8 cellular contexts compared by ENCODE assay signal in genomic region chr7:87039717-87040299, GRCh38. TPM values are rescaled to one million over a fixed set of nuclear protein-coding genes. Genes with fewer than 3 reads are reported as not detected.
DNase-seq lines count a peak whose midpoint lies in the region; ATAC-seq and TF ChIP-seq lines count a peak whose summit lies in the region.
"Not testable (repeated sequence)": the region's sequence is repeated elsewhere in the genome, so short reads cannot be mapped to it uniquely, and the experiment has no call there.

No MANE protein-coding gene starts in this region.

- peak overlapping the region; percentile 62 to 71 for H3K4me3 Mint-ChIP-seq in activated T-cell treated with anti-CD3 and anti-CD28 coated beads, Interleukin-2, amount 50 U/mL, for 72 hours
- H3K4me3 Mint-ChIP-seq in naive thymus-derived CD4-positive, alpha-beta T cell = peak overlapping the region; percentile 14 to 88 (median 70)
- peak overlapping the region; percentile 63 for H3K4me3 Mint-ChIP-seq in stimulated activated effector memory CD8-positive, alpha-beta T cell treated with anti-CD3 and anti-CD28 coated beads, Interleukin-12 subunit alpha, Interleukin-12 subunit beta, amount 100 ng/mL, for 72 hours

- H3K27ac Mint-ChIP-seq in activated T-cell treated with anti-CD3 and anti-CD28 coated beads, Interleukin-2, amount 50 U/mL, for 72 hours = peak overlapping the region; percentile 20
- peak overlapping the region in 8 of 9 donors; percentile 38 to 96 (median 81) for H3K27ac Mint-ChIP-seq in naive thymus-derived CD4-positive, alpha-beta T cell
- peak overlapping the region; percentile 67 for H3K27ac Mint-ChIP-seq in stimulated activated effector memory CD8-positive, alpha-beta T cell treated with anti-CD3 and anti-CD28 coated beads, Interleukin-12 subunit alpha, Interleukin-12 subunit beta, amount 100 ng/mL, for 72 hours

- H3K9me3 Mint-ChIP-seq in activated T-cell treated with anti-CD3 and anti-CD28 coated beads, Interleukin-2, amount 50 U/mL, for 72 hours; stimulated activated effector memory CD8-positive, alpha-beta T cell treated with anti-CD3 and anti-CD28 coated beads, Interleukin-12 subunit alpha, Interleukin-12 subunit beta, amount 100 ng/mL, for 72 hours: not testable (repeated sequence)
- H3K9me3 Mint-ChIP-seq in naive thymus-derived CD4-positive, alpha-beta T cell = peaks cover 0 to 25% (median 6%) of the 10 kb centered on the region in 11 donors

- H3K27ac ChIP-seq in breast epithelium = peak overlapping the region in 1 of 2 donors; percentile 48
- peak overlapping the region in 2 of 12 donors; percentile 22 to 46 for H3K27ac ChIP-seq in heart left ventricle
- not testable (repeated sequence) for H3K27ac ChIP-seq in naive thymus-derived CD4-positive, alpha-beta T cell (ENCODE audit: low read depth, low read length)

- ATAC-seq in SK-N-SH treated with all-trans-retinoic acid at 6 μM for 48 hours = peak; percentile 92
- not testable (repeated sequence) for ATAC-seq in activated T-cell treated with anti-CD3 and anti-CD28 coated beads, Interleukin-2, amount 50 U/mL, for 72 hours (replicated peaks in 1 of 2); heart left ventricle; naive thymus-derived CD4-positive, alpha-beta T cell; stimulated activated effector memory CD8-positive, alpha-beta T cell treated with anti-CD3 and anti-CD28 coated beads, Interleukin-12 subunit alpha, Interleukin-12 subunit beta, amount 100 ng/mL, for 72 hours

- H3K36me3 Mint-ChIP-seq in activated T-cell treated with anti-CD3 and anti-CD28 coated beads, Interleukin-2, amount 50 U/mL, for 72 hours (ENCODE audit: insufficient read depth in 2 of 2); naive thymus-derived CD4-positive, alpha-beta T cell; stimulated activated effector memory CD8-positive, alpha-beta T cell treated with anti-CD3 and anti-CD28 coated beads, Interleukin-12 subunit alpha, Interleukin-12 subunit beta, amount 100 ng/mL, for 72 hours: not testable (repeated sequence)

- not testable (repeated sequence) for H3K4me1 Mint-ChIP-seq in activated T-cell treated with anti-CD3 and anti-CD28 coated beads, Interleukin-2, amount 50 U/mL, for 72 hours (ENCODE audit: low read depth); naive thymus-derived CD4-positive, alpha-beta T cell; stimulated activated effector memory CD8-positive, alpha-beta T cell treated with anti-CD3 and anti-CD28 coated beads, Interleukin-12 subunit alpha, Interleukin-12 subunit beta, amount 100 ng/mL, for 72 hours

- intact Hi-C loops in breast epithelium (cut with DNase I; ENCODE audit: low total_unique reads); heart left ventricle (cut with DNase I); naive thymus-derived CD4-positive, alpha-beta T cell (cut with micrococcal nuclease): not testable (repeated sequence)

- H3K27me3 Mint-ChIP-seq in activated T-cell treated with anti-CD3 and anti-CD28 coated beads, Interleukin-2, amount 50 U/mL, for 72 hours (ENCODE audit: low read depth) = not testable (repeated sequence)
- H3K27me3 Mint-ChIP-seq in naive thymus-derived CD4-positive, alpha-beta T cell = peaks cover 0 to 17% (median 5%) of the 10 kb centered on the region in 5 donors

- H3K4me3 ChIP-seq in BJ (ENCODE audit: low read depth, low read length) = peak overlapping the region; percentile 23
- peak overlapping the region; percentile 49 for H3K4me3 ChIP-seq in Jurkat, Clone E6-1 (ENCODE audit: low read length)
- H3K4me3 ChIP-seq in breast epithelium = peak overlapping the region; percentile 9 to 49 (median 32)
- H3K4me3 ChIP-seq in heart left ventricle = peak overlapping the region in 10 of 12 donors; percentile 1 to 54 (median 33)
- H3K4me3 ChIP-seq in naive thymus-derived CD4-positive, alpha-beta T cell (ENCODE audit: low read length) = not testable (repeated sequence)

- TF ChIP-seq CTCF in BJ (IDR thresholded peaks at IDR 0.05; ENCODE audit: insufficient read depth, low read depth, low read length); breast epithelium (IDR thresholded peaks at IDR 0.05); heart left ventricle (IDR thresholded peaks at IDR 0.05): not testable (repeated sequence)

- H3K9me3 ChIP-seq in breast epithelium; heart left ventricle; naive thymus-derived CD4-positive, alpha-beta T cell (ENCODE audit: control insufficient read depth in 2 of 3, low read length in 3 of 3): not testable (repeated sequence)

- TF ChIP-seq POLR2A in breast epithelium (IDR thresholded peaks at IDR 0.05); heart left ventricle (IDR thresholded peaks at IDR 0.05): not testable (repeated sequence)

- not testable (repeated sequence) for H3K4me1 ChIP-seq in breast epithelium; heart left ventricle; naive thymus-derived CD4-positive, alpha-beta T cell (ENCODE audit: control insufficient read depth in 2 of 2, insufficient read depth in 2 of 2, low read length in 2 of 2)

- POLR2A ChIA-PET in BJ (lab: Charles Lee); naive thymus-derived CD4-positive, alpha-beta T cell (lab: Charles Lee): not testable (repeated sequence)

- not testable (repeated sequence) for DNase-seq in BJ (ENCODE audit: low read depth); Jurkat, Clone E6-1 (ENCODE audit: low read depth, low spot score); heart left ventricle
- DNase-seq in activated T-cell treated with anti-CD3 and anti-CD28 coated beads, Interleukin-2, amount 50 U/mL, for 72 hours = peak in 1 of 2 donors; percentile 22
- DNase-seq in breast epithelium (ENCODE audit: low spot score in 2 of 2) = peak in 1 of 2 donors; percentile 18
- peak in 7 of 9 donors; percentile 3 to 37 (median 24) for DNase-seq in naive thymus-derived CD4-positive, alpha-beta T cell
- DNase-seq in stimulated activated effector memory CD8-positive, alpha-beta T cell treated with anti-CD3 and anti-CD28 coated beads, Interleukin-12 subunit alpha, Interleukin-12 subunit beta, amount 100 ng/mL, for 72 hours (ENCODE audit: low spot score in 2 of 2) = peak in 1 of 2 donors; percentile 53

- not testable (repeated sequence) for H3K27me3 ChIP-seq in BJ (ENCODE audit: control insufficient read depth, insufficient read depth, low read length); breast epithelium; heart left ventricle; naive thymus-derived CD4-positive, alpha-beta T cell (ENCODE audit: control insufficient read depth in 2 of 2, insufficient read depth in 2 of 2, low read length in 2 of 2)

- 74 to 93% (median 81%) methylated on average over 33 to 34 of the region's 34 CpGs for WGBS in heart left ventricle, 4 donors

- CTCF ChIA-PET in BJ (lab: Yijun Ruan, JAX); naive thymus-derived CD4-positive, alpha-beta T cell (lab: Charles Lee): not testable (repeated sequence)

- not testable (repeated sequence) for H3K36me3 ChIP-seq in BJ (ENCODE audit: control insufficient read depth, insufficient read depth, low read length); breast epithelium; heart left ventricle; naive thymus-derived CD4-positive, alpha-beta T cell (ENCODE audit: control insufficient read depth in 2 of 3, insufficient read depth in 3 of 3, low read length in 3 of 3)

TF ChIP-seq in SK-N-SH treated with all-trans-retinoic acid at 6 μM for 48 hours, 23 proteins besides CTCF, POLR2A, EP300 and RAD21 (continues in another document):
- TF ChIP-seq TSHZ2 (CRISPR knock-in tag; IDR thresholded peaks at IDR 0.05) (peak; percentile 42; the same call in 1 of the 2 replicates), TCF4 (CRISPR knock-in tag; IDR thresholded peaks at IDR 0.05; ENCODE audit: borderline replicate concordance) (0 out of 2 replicates have a peak, but pooled peaks have one; percentile 10)

RNA-seq across cellular contexts. Expression of gene ELAPOR2, which starts 19.6 kb away (rescaled TPM):
- polyA plus RNA-seq in BJ (2011; rRNA removed) (1.4 and 2.4 TPM in 2 replicates), heart left ventricle (1 to 10 TPM in 1 of 2 donors, under 1 TPM in 1; 0.80 to 2.0 TPM)
- polyA minus RNA-seq in BJ (2011; rRNA and poly(A)+ RNA removed) = 1.9 and 5.0 TPM in 2 replicates
- polyA plus RNA-seq in Jurkat, Clone E6-1 (2012; ENCODE audit: insufficient read depth, insufficient read length) = 25.2 TPM
- total RNA-seq in activated T-cell treated with anti-CD3 and anti-CD28 coated beads, Interleukin-2, amount 50 U/mL, for 72 hours = 10 to 100 TPM in 1 of 2 donors, 1 to 10 TPM in 1; 9.3 to 16.8 TPM
- total RNA-seq in breast epithelium (10 to 100 TPM; 14.4 to 38.1 (median 34.7) TPM), heart left ventricle (1 to 10 TPM; 2.5 to 9.9 (median 4.4) TPM)
- 10 to 100 TPM in 2 of 5 experiments, 1 to 10 TPM in 3; 5.3 to 11.0 (median 6.4) TPM for total RNA-seq in naive thymus-derived CD4-positive, alpha-beta T cell
- polyA plus RNA-seq in naive thymus-derived CD4-positive, alpha-beta T cell = 1 to 10 TPM; 1.3 to 7.6 TPM

Comparison
In these comparisons a context has a peak if more than half of its experiments do, and no peak if none do; other contexts are left out.
1. H3K27ac Mint-ChIP-seq: peak in every context shown above with its lines; median percentile 81 in naive thymus-derived CD4-positive, alpha-beta T cell; 67 in stimulated activated effector memory CD8-positive, alpha-beta T cell treated with anti-CD3 and anti-CD28 coated beads, Interleukin-12 subunit alpha, Interleukin-12 subunit beta, amount 100 ng/mL, for 72 hours; 20 in activated T-cell treated with anti-CD3 and anti-CD28 coated beads, Interleukin-2, amount 50 U/mL, for 72 hours.